In genomic region chr6:166997768-166998255, GRCh38 we compare ENCODE assay signal across 8 cellular contexts. TPM values are rescaled to one million over a fixed set of nuclear protein-coding genes. Genes with fewer than 3 reads are reported as not detected.
A peak's percentile ranks its signal among the peaks of the same experiment; 100 is the strongest.
DNase-seq lines count a peak whose midpoint lies in the region; ATAC-seq lines count a peak whose summit lies in the region.

No MANE protein-coding gene starts in this region.

- H3K4me3 ChIP-seq in SK-N-MC, result peak overlapping the region; percentile 97

- H3K9me3 ChIP-seq in SK-N-MC (ENCODE audit: low read depth, low read length), result no peaks in the 10 kb centered on the region

- intact Hi-C loops in left ventricle myocardium superior (cut with micrococcal nuclease), result no loop called here

- DNase-seq in COLO668 (lab: John Stamatoyannopoulos, UW; ENCODE audit: unreplicated experiment) (peak; percentile 54), HuH-7.5 (ENCODE audit: low spot score) (peak; percentile 49), SK-N-MC (ENCODE audit: low read depth, low spot score) (no peak), left ventricle myocardium superior (peak; percentile 59), pulmonary artery endothelial cell (ENCODE audit: low read depth, low spot score) (peak; percentile 22)
- peak; percentile 58 for DNase-seq in activated naive CD8-positive, alpha-beta T cell treated with anti-CD3 and anti-CD28 coated beads, Interleukin-2, amount 50 U/mL, for 24 hours

- peak overlapping the region; percentile 74 for H3K27ac Mint-ChIP-seq in activated naive CD8-positive, alpha-beta T cell treated with anti-CD3 and anti-CD28 coated beads, Interleukin-2, amount 50 U/mL, for 24 hours

- H3K36me3 Mint-ChIP-seq in activated naive CD8-positive, alpha-beta T cell treated with anti-CD3 and anti-CD28 coated beads, Interleukin-2, amount 50 U/mL, for 24 hours (ENCODE audit: low read depth), result peaks cover 28% of the 10 kb centered on the region

- H3K9me3 Mint-ChIP-seq in activated naive CD8-positive, alpha-beta T cell treated with anti-CD3 and anti-CD28 coated beads, Interleukin-2, amount 50 U/mL, for 24 hours, result no peaks in the 10 kb centered on the region

- peak; percentile 25 for ATAC-seq in GM19455 (IDR thresholded peaks at IDR 0.05; ENCODE audit: unreplicated experiment)
- peak; percentile 19 for ATAC-seq in activated naive CD8-positive, alpha-beta T cell treated with anti-CD3 and anti-CD28 coated beads, Interleukin-2, amount 50 U/mL, for 24 hours
- peak; percentile 22 for ATAC-seq in left ventricle myocardium superior
- no peak for ATAC-seq in GM19328 (IDR thresholded peaks at IDR 0.05; ENCODE audit: unreplicated experiment)

- H3K9ac ChIP-seq in SK-N-MC (ENCODE audit: insufficient read length), result no peak overlapping the region

- H3K4me1 Mint-ChIP-seq in activated naive CD8-positive, alpha-beta T cell treated with anti-CD3 and anti-CD28 coated beads, Interleukin-2, amount 50 U/mL, for 24 hours, result peaks cover 28% of the 10 kb centered on the region

- H3K36me3 ChIP-seq in SK-N-MC (ENCODE audit: insufficient read depth, low read length), result peaks cover 23% of the 10 kb centered on the region

- peak overlapping the region; percentile 83 for H3K4me3 Mint-ChIP-seq in activated naive CD8-positive, alpha-beta T cell treated with anti-CD3 and anti-CD28 coated beads, Interleukin-2, amount 50 U/mL, for 24 hours

- no peaks in the 10 kb centered on the region for H3K27me3 Mint-ChIP-seq in activated naive CD8-positive, alpha-beta T cell treated with anti-CD3 and anti-CD28 coated beads, Interleukin-2, amount 50 U/mL, for 24 hours

- H3K27ac ChIP-seq in SK-N-MC, result no peak overlapping the region

RNA-seq across cellular contexts. Expression of gene CEP43, which starts 1.4 kb away (rescaled TPM):
- total RNA-seq in left ventricle myocardium superior (12.3 TPM), pulmonary artery endothelial cell (11.1 and 25.0 TPM in 2 replicates)

RNA-seq across cellular contexts. Expression of gene RNASET2, which starts 41.5 kb away (rescaled TPM):
- total RNA-seq in left ventricle myocardium superior (13.0 TPM), pulmonary artery endothelial cell (8.5 and 15.4 TPM in 2 replicates)
